In the genomic region with DNA sequence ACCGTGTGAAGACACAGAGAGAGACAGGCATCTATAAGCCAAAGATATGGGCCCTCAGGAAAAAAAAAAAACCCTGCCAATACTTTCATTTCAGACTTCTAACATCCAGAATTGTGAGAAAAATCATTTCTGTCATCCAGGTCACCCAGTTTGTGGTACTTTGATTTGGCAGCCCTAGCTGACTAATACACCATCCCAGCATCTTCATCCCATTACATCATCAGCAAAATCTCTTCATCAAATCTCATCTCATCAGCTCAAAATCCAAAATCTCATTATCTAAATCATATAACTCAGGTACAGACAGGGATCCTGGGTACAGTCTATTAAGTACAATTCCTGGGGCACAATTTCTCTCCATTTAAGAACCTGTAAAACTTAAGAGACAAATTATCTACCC, we compare ENCODE assay signal across 2 cellular contexts.
A peak's percentile ranks its signal among the peaks of the same experiment; 100 is the strongest.
TF ChIP-seq lines count a peak whose summit lies in the region.

No MANE protein-coding gene starts in this region.

TF ChIP-seq in HEK293, 187 proteins besides CTCF, POLR2A, EP300 and RAD21:
- TF ChIP-seq GFI1B (tag by site-specific recombination; IDR thresholded peaks at IDR 0.05) = peak; percentile 83
- TF ChIP-seq, protein P1, sequence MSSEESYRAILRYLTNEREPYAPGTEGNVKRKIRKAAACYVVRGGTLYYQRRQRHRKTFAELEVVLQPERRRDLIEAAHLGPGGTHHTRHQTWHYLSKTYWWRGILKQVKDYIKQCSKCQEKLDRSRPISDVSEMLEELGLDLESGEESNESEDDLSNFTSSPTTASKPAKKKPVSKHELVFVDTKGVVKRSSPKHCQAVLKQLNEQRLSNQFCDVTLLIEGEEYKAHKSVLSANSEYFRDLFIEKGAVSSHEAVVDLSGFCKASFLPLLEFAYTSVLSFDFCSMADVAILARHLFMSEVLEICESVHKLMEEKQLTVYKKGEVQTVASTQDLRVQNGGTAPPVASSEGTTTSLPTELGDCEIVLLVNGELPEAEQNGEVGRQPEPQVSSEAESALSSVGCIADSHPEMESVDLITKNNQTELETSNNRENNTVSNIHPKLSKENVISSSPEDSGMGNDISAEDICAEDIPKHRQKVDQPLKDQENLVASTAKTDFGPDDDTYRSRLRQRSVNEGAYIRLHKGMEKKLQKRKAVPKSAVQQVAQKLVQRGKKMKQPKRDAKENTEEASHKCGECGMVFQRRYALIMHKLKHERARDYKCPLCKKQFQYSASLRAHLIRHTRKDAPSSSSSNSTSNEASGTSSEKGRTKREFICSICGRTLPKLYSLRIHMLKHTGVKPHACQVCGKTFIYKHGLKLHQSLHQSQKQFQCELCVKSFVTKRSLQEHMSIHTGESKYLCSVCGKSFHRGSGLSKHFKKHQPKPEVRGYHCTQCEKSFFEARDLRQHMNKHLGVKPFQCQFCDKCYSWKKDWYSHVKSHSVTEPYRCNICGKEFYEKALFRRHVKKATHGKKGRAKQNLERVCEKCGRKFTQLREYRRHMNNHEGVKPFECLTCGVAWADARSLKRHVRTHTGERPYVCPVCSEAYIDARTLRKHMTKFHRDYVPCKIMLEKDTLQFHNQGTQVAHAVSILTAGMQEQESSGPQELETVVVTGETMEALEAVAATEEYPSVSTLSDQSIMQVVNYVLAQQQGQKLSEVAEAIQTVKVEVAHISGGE (tag by site-specific recombination; conservative IDR thresholded peaks at IDR 0.05; ENCODE audit: low read depth) = no peak

TF ChIP-seq in HepG2, 621 proteins besides CTCF, POLR2A, EP300 and RAD21:
- TF ChIP-seq ATF7 (IDR thresholded peaks at IDR 0.05) = peak; percentile 33; the same call in 1 of the 2 replicates
- no peak for TF ChIP-seq ATF7 (CRISPR knock-in tag; IDR thresholded peaks at IDR 0.05)
- no peak for TF ChIP-seq ZNF616 (CRISPR knock-in tag; IDR thresholded peaks at IDR 0.05; ENCODE audit: low read depth)
